ENCODE assay signal across 1 cellular context in genomic region chr15:89745768-89746167, GRCh38.
TF ChIP-seq lines count a peak whose summit lies in the region.

No MANE protein-coding gene starts in this region.

TF ChIP-seq in HEK293, 187 proteins besides CTCF, POLR2A, EP300 and RAD21 (continued from another document):
- TF ChIP-seq ZNF518A (tag by site-specific recombination; conservative IDR thresholded peaks at IDR 0.05; ENCODE audit: low read depth) (no peak), HOXC10 (CRISPR knock-in tag; IDR thresholded peaks at IDR 0.05) (no peak), ZNF423 (tag by site-specific recombination; IDR thresholded peaks at IDR 0.05) (no peak), ZBTB7A (tag by site-specific recombination; IDR thresholded peaks at IDR 0.05; ENCODE audit: low read depth) (no peak), ZSCAN16 (tag by site-specific recombination; IDR thresholded peaks at IDR 0.05) (no peak), ZNF777 (tag by site-specific recombination; IDR thresholded peaks at IDR 0.05; ENCODE audit: borderline replicate concordance) (no peak), ZNF404 (tag by site-specific recombination; IDR thresholded peaks at IDR 0.05) (no peak), ZNF658 (tag by site-specific recombination; IDR thresholded peaks at IDR 0.05) (no peak), ZNF148 (tag by site-specific recombination; IDR thresholded peaks at IDR 0.05; ENCODE audit: borderline replicate concordance) (peak; percentile 15; the same call in 1 of the 2 replicates), YY2 (tag by site-specific recombination; IDR thresholded peaks at IDR 0.05) (no peak), OSR2 (tag by site-specific recombination; IDR thresholded peaks at IDR 0.05) (no peak), ZNF544 (tag by site-specific recombination; IDR thresholded peaks at IDR 0.05) (no peak), ZSCAN5A (tag by site-specific recombination; IDR thresholded peaks at IDR 0.05) (no peak), HOXA7 (CRISPR knock-in tag; IDR thresholded peaks at IDR 0.05; ENCODE audit: borderline replicate concordance) (no peak)
